Comparison of ENCODE assay signal across 1 cellular context in genomic region chr1:222931018-222931417, GRCh38.
TF ChIP-seq lines count a peak whose summit lies in the region.

No MANE protein-coding gene starts in this region.

TF ChIP-seq in GM23338, 12 proteins besides CTCF, POLR2A, EP300 and RAD21 (continued from another document):
- no peak for TF ChIP-seq REST (IDR thresholded peaks at IDR 0.05; ENCODE audit: unreplicated experiment)
- TF ChIP-seq NANOG (IDR thresholded peaks at IDR 0.05; ENCODE audit: borderline replicate concordance), result no peak
- no peak for TF ChIP-seq EZH2phosphoT487 (IDR thresholded peaks at IDR 0.05; ENCODE audit: unreplicated experiment)
- TF ChIP-seq POLR2AphosphoS5 (IDR thresholded peaks at IDR 0.05; ENCODE audit: low read depth), result no peak
- no peak for TF ChIP-seq ZNF114 (CRISPR knock-in tag; IDR thresholded peaks at IDR 0.05)
TF ChIP-seq in GM23338: peak in this region for 0.
